In genomic region chr19:50459638-50460037, GRCh38 we compare ENCODE assay signal across 1 cellular context.
TF ChIP-seq lines count a peak whose summit lies in the region.

No MANE protein-coding gene starts in this region.

TF ChIP-seq in K562, 482 proteins besides CTCF, POLR2A, EP300 and RAD21:
- TF ChIP-seq STAG1 (CRISPR knock-in tag; IDR thresholded peaks at IDR 0.05; ENCODE audit: borderline replicate concordance), result no peak
- TF ChIP-seq SPI1 (IDR thresholded peaks at IDR 0.05; ENCODE audit: borderline replicate concordance, low read depth, low read length), result peak; percentile 59; the same call in 1 of the 2 replicates
- no peak for TF ChIP-seq ARHGAP35 (IDR thresholded peaks at IDR 0.05; ENCODE audit: partially characterized antibody)
- TF ChIP-seq SAFB2 (IDR thresholded peaks at IDR 0.05; ENCODE audit: borderline replicate concordance, low read depth, low read length, severe bottlenecking), result no peak
- no peak for TF ChIP-seq BCOR (IDR thresholded peaks at IDR 0.05)
